2 cellular contexts compared by ENCODE assay signal in genomic region chr5:178336889-178337785, GRCh38.
TF ChIP-seq lines count a peak whose summit lies in the region.

No MANE protein-coding gene starts in this region.

TF ChIP-seq in SK-N-SH, 30 proteins besides CTCF, POLR2A, EP300 and RAD21 (continued from another document):
- TF ChIP-seq SMC3 (IDR thresholded peaks at IDR 0.05; ENCODE audit: low read depth, low read length), result no peak
- TF ChIP-seq, protein P1, sequence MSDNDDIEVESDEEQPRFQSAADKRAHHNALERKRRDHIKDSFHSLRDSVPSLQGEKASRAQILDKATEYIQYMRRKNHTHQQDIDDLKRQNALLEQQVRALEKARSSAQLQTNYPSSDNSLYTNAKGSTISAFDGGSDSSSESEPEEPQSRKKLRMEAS (IDR thresholded peaks at IDR 0.05; ENCODE audit: low read depth), result no peak

TF ChIP-seq in SK-N-SH treated with all-trans-retinoic acid at 6 μM for 48 hours, 23 proteins besides CTCF, POLR2A, EP300 and RAD21:
- no peak for TF ChIP-seq TSHZ2 (CRISPR knock-in tag; IDR thresholded peaks at IDR 0.05)
- no peak for TF ChIP-seq PPARA (CRISPR knock-in tag; IDR thresholded peaks at IDR 0.05; ENCODE audit: borderline replicate concordance)
- TF ChIP-seq ESRRG (CRISPR knock-in tag; IDR thresholded peaks at IDR 0.05), result no peak
- TF ChIP-seq RARB (CRISPR knock-in tag; IDR thresholded peaks at IDR 0.05), result no peak
- TF ChIP-seq ZNF565 (CRISPR knock-in tag; conservative IDR thresholded peaks at IDR 0.05; ENCODE audit: low read depth), result no peak
- TF ChIP-seq GLIS3 (CRISPR knock-in tag; IDR thresholded peaks at IDR 0.05), result no peak
- no peak for TF ChIP-seq POU6F1 (CRISPR knock-in tag; IDR thresholded peaks at IDR 0.05; ENCODE audit: borderline replicate concordance, low read depth)
- no peak for TF ChIP-seq OSR1 (CRISPR knock-in tag; IDR thresholded peaks at IDR 0.05)
- no peak for TF ChIP-seq ZC3H10 (CRISPR knock-in tag; IDR thresholded peaks at IDR 0.05)
- no peak for TF ChIP-seq TOX (CRISPR knock-in tag; IDR thresholded peaks at IDR 0.05; ENCODE audit: borderline replicate concordance)
- TF ChIP-seq SNAI2 (CRISPR knock-in tag; IDR thresholded peaks at IDR 0.05), result no peak
